In the genomic region with DNA sequence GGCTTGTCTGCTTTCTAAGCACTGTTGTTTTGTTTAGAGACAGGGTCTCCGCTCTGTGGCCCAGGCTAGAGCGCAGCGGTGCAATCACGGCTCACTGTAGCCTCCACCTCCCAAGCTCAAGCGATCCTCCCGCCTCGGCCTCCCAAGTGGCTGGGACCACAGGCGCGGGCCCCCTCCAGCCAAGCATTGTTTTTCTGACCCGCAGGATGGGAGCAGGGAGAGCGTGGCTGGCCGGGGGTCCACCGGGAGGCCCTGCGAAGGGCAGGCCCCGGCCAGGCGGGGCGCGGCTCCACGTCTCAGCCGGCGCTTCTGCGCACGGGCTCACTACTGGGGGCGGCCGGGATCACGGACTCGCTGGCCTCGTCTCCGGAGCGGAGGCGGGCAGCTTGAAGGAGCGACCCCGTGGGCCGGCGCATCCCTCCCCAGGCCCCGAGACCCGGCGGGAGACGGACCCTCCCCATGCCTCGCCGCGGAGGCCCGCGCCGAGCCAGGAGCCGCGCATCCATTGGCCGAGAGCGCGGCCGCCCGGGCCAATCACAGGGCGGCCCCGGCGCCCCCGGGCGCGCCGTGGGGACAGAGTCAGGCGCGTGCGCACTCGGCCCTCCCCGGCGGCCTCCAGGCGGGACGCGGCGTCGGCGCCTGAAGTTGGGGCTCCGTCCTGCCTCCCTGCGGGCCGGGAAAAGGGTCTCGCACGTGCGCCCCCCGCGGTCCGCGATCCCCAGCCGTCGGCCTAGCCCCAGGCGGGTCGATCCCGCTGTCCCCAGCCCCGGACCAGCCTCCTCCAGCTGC, we compare ENCODE assay signal across 7 cellular contexts. TPM values are rescaled to one million over a fixed set of nuclear protein-coding genes. Genes with fewer than 3 reads are reported as not detected.
A peak's percentile ranks its signal among the peaks of the same experiment; 100 is the strongest.
DNase-seq lines count a peak whose midpoint lies in the region; ATAC-seq and TF ChIP-seq lines count a peak whose summit lies in the region.

No MANE protein-coding gene starts in this region.

- H3K27me3 ChIP-seq in heart right ventricle (peaks cover 0 to 20% (median 0%) of the 10 kb centered on the region in 7 donors), trophoblast cell (ENCODE audit: insufficient read depth, low read length) (peaks cover 7% of the 10 kb centered on the region), upper lobe of left lung (no peaks in the 10 kb centered on the region)

- H2BK12ac ChIP-seq in trophoblast cell (ENCODE audit: low read length), result peak overlapping the region; percentile 47

- peak overlapping the region; percentile 94 for H3K14ac ChIP-seq in trophoblast cell (ENCODE audit: low read length)

- peak overlapping the region; percentile 61 for H3K4me3 ChIP-seq in Jurkat, Clone E6-1 (ENCODE audit: low read length)
- H3K4me3 ChIP-seq in heart right ventricle, result peak overlapping the region; percentile 58 to 84 (median 76)
- peak overlapping the region; percentile 65 for H3K4me3 ChIP-seq in trophoblast cell (ENCODE audit: low read depth, low read length)
- peak overlapping the region; percentile 52 to 71 (median 62) for H3K4me3 ChIP-seq in upper lobe of left lung

- H3K36me3 ChIP-seq in heart right ventricle (no peaks in the 10 kb centered on the region), trophoblast cell (ENCODE audit: control insufficient read depth in 1 of 2, insufficient read depth in 2 of 2, low read length in 2 of 2) (no peaks in the 10 kb centered on the region), upper lobe of left lung (no peaks in the 10 kb centered on the region)

- H3K4ac ChIP-seq in trophoblast cell (ENCODE audit: low read depth, low read length), result peak overlapping the region; percentile 70

- peak overlapping the region in 9 of 10 donors; percentile 88 to 97 (median 95) for H3K27ac ChIP-seq in heart right ventricle
- no peak overlapping the region for H3K27ac ChIP-seq in trophoblast cell (ENCODE audit: low read depth, low read length)
- H3K27ac ChIP-seq in upper lobe of left lung, result peak overlapping the region; percentile 84 to 91 (median 88)

- no peak overlapping the region for H3K23ac ChIP-seq in trophoblast cell (ENCODE audit: low read length)

- peak; percentile 64 for ATAC-seq in GM18498 (IDR thresholded peaks at IDR 0.05; ENCODE audit: unreplicated experiment)
- ATAC-seq in heart right ventricle, result peak; percentile 76 to 88 (median 84)
- ATAC-seq in upper lobe of left lung (ENCODE audit: low FRiP score in 2 of 2), result peak; percentile 61 to 92

- peak overlapping the region; percentile 84 for H2BK120ac ChIP-seq in trophoblast cell (ENCODE audit: insufficient read depth, low read length, poor library complexity)

- H4K12ac ChIP-seq in trophoblast cell (ENCODE audit: low read depth, low read length), result peak overlapping the region; percentile 89

- H3K9me3 ChIP-seq in heart right ventricle (no peaks in the 10 kb centered on the region), trophoblast cell (ENCODE audit: insufficient read depth, low read depth, low read length) (peaks cover 4% of the 10 kb centered on the region), upper lobe of left lung (no peaks in the 10 kb centered on the region)

- peak overlapping the region; percentile 96 for H2AFZ ChIP-seq in trophoblast cell (ENCODE audit: insufficient read depth, low read length, poor library complexity)

- 7 to 8% methylated on average over 60 to 87 of the region's 87 CpGs for WGBS in heart right ventricle, 2 donors
- WGBS in trophoblast cell (ENCODE audit: extremely low coverage, insufficient coverage, insufficient read length), result no CpG with 5 or more reads among the region's 87 CpGs
- WGBS in upper lobe of left lung, 2 donors, result 46 to 65% methylated on average over 12 to 13 of the region's 87 CpGs

- intact Hi-C loops in heart right ventricle (cut with DNase I), result loop anchor here in 6 of 10 donors (2.0 to 10.0 kb wide), 5 partner anchors 83 to 343 kb away; partner anchors contain the start of gene SLC38A10 (in 2 of the 6)

- peak in 3 of 4 donors; percentile 55 to 91 (median 59) for TF ChIP-seq POLR2A in upper lobe of left lung (IDR thresholded peaks at IDR 0.05)

- H4K91ac ChIP-seq in trophoblast cell (ENCODE audit: low read depth, low read length), result peak overlapping the region; percentile 91

- H3K9ac ChIP-seq in trophoblast cell (ENCODE audit: low read length), result peak overlapping the region; percentile 78

- H3K79me1 ChIP-seq in trophoblast cell (ENCODE audit: low read length), result peaks cover 7% of the 10 kb centered on the region

- H3K4me1 ChIP-seq in heart right ventricle (peaks cover 10 to 51% (median 41%) of the 10 kb centered on the region in 9 donors), trophoblast cell (ENCODE audit: control insufficient read depth in 1 of 2, insufficient read depth in 2 of 2, low read length in 2 of 2) (peaks cover 11 to 20% of the 10 kb centered on the region in 2 experiments), upper lobe of left lung (peaks cover 20 to 43% (median 30%) of the 10 kb centered on the region in 4 donors)

- peaks cover 5% of the 10 kb centered on the region for H3K79me2 ChIP-seq in trophoblast cell (ENCODE audit: control insufficient read depth, insufficient read depth, low read length, poor library complexity)

- TF ChIP-seq EP300 in upper lobe of left lung (IDR thresholded peaks at IDR 0.05), result no peak

- H2AK5ac ChIP-seq in trophoblast cell (ENCODE audit: low read length), result peak overlapping the region; percentile 93

- peak overlapping the region; percentile 94 for H3K18ac ChIP-seq in trophoblast cell (ENCODE audit: low read length)

- peak; percentile 67 for DNase-seq in Jurkat, Clone E6-1 (ENCODE audit: low read depth, low spot score)
- DNase-seq in SK-N-DZ (ENCODE audit: low spot score) (peak; percentile 81), heart right ventricle (peak; percentile 76 to 89), trophoblast cell (peak; percentile 53 to 83), upper lobe of left lung (peak; percentile 74 to 97)
- DNase-seq in activated naive CD8-positive, alpha-beta T cell treated with anti-CD3 and anti-CD28 coated beads, Interleukin-2, amount 50 U/mL, for 16 hours (ENCODE audit: low read depth, low spot score), result peak; percentile 58

- no peak overlapping the region for H2BK5ac ChIP-seq in trophoblast cell (ENCODE audit: low read depth, low read length, poor library complexity)

- peak overlapping the region; percentile 98 for H4K8ac ChIP-seq in trophoblast cell (ENCODE audit: low read depth, low read length)

- TF ChIP-seq CTCF in heart right ventricle (IDR thresholded peaks at IDR 0.05), result no peak
- TF ChIP-seq CTCF in upper lobe of left lung (IDR thresholded peaks at IDR 0.05), result peak in 1 of 6 experiments; percentile 15

- H3K4me2 ChIP-seq in trophoblast cell (ENCODE audit: low read length), result peak overlapping the region; percentile 84

RNA-seq across cellular contexts. Expression of gene ACTG1, which starts 24.9 kb away (rescaled TPM):
- polyA plus RNA-seq in Jurkat, Clone E6-1 (2012; ENCODE audit: insufficient read depth, insufficient read length), result 2,303 TPM
- polyA plus RNA-seq in SK-N-DZ (2014; cell fraction: cytosol; rRNA removed), result 2,351 and 2,595 TPM in 2 replicates
- polyA plus RNA-seq in SK-N-DZ (2014; cell fraction: nucleus; rRNA removed), result 1,254 and 2,322 TPM in 2 replicates
- 100 to 1,000 TPM; 298 to 959 (median 345) TPM for total RNA-seq in heart right ventricle
- polyA plus RNA-seq in heart right ventricle, result 1,000 to 10,000 TPM in 1 of 2 donors, 100 to 1,000 TPM in 1; 290 to 1,180 TPM
- polyA plus RNA-seq in trophoblast cell (2013), result 7,950 and 8,000 TPM in 2 replicates
- total RNA-seq in upper lobe of left lung, result 1,000 to 10,000 TPM in 5 of 6 donors, 100 to 1,000 TPM in 1; 902 to 3,864 (median 2,097) TPM

RNA-seq across cellular contexts. Expression of gene FSCN2, which starts 40.5 kb away (rescaled TPM):
- not detected for polyA plus RNA-seq in Jurkat, Clone E6-1 (2012; ENCODE audit: insufficient read depth, insufficient read length)
- polyA plus RNA-seq in SK-N-DZ (2014; cell fraction: cytosol; rRNA removed), result 0.13 TPM in 1 of 2 replicates, not detected in the other
- 0.52 TPM in 1 of 2 replicates, not detected in the other for polyA plus RNA-seq in SK-N-DZ (2014; cell fraction: nucleus; rRNA removed)
- 1 to 10 TPM in 1 of 10 donors, under 1 TPM in 7, not detected in 2; 0.28 to 1.3 (median 0.45) TPM for total RNA-seq in heart right ventricle
- polyA plus RNA-seq in heart right ventricle, result under 1 TPM; 0.14 to 0.95 TPM
- 0.42 and 0.76 TPM in 2 replicates for polyA plus RNA-seq in trophoblast cell (2013)
- 10 to 100 TPM in 1 of 6 donors, 1 to 10 TPM in 5; 2.7 to 37.7 (median 3.9) TPM for total RNA-seq in upper lobe of left lung
